In the genomic region with DNA sequence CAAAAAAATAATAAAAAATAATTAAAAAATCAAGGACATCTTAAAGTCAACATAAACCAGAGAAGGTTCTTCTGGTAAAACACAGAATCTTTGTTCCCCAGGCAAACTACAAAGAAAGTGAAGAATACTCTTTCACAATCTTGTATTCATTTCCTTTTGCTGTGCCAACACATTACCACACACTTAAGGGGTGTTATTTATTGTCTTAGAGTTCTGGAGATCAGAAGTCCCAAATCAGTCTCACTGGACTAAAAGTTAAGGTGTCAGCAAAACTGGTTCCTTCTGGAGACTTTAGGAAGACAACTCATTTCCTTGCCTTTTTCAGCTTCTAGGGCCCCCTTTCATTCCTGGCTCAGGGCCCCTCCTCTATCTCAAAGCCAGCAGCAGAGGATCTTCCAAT, we compare ENCODE assay signal across 13 cellular contexts. TPM values are rescaled to one million over a fixed set of nuclear protein-coding genes. Genes with fewer than 3 reads are reported as not detected.
DNase-seq lines count a peak whose midpoint lies in the region; ATAC-seq and TF ChIP-seq lines count a peak whose summit lies in the region.
"Had no signal": no experiment of that assay in that cellular context is flagged by ENCODE, and none has a peak within 500 bp of the region (broad histone marks: within the 10 kb centered on the region; RNA-seq: fewer than 3 reads in every experiment).

No MANE protein-coding gene starts in this region.

- ATAC-seq in sciatic nerve (peak; percentile 93), GM19035 (IDR thresholded peaks at IDR 0.05; ENCODE audit: unreplicated experiment) (no peak)

- TF ChIP-seq CTCF in fibroblast of mammary gland (conservative IDR thresholded peaks at IDR 0.05; ENCODE audit: control insufficient read depth, insufficient read depth, low read depth, low read length), result no peak
- TF ChIP-seq CTCF in vagina (IDR thresholded peaks at IDR 0.05), result no peak

- TF ChIP-seq POLR2A in vagina (IDR thresholded peaks at IDR 0.05), result no peak

- peak; percentile 55 for DNase-seq in SIG-M5 treated with dmso at 0.1 percent for 504 hours (lab: John Stamatoyannopoulos, UW; ENCODE audit: unreplicated experiment)
- no peak for DNase-seq in SIG-M5 (lab: John Stamatoyannopoulos, UW)
- DNase-seq in NOMO-1 treated with DMSO at 0.1 percent for 48 hours (lab: John Stamatoyannopoulos, UW; ENCODE audit: unreplicated experiment), result peak; percentile 78
- peak; percentile 45 for DNase-seq in fibroblast of mammary gland (ENCODE audit: low read depth)
- no peak for DNase-seq in sciatic nerve (ENCODE audit: low spot score)
- DNase-seq in activated T-cell treated with anti-CD3 and anti-CD28 coated beads, Interleukin-2, amount 50 U/mL, for 48 hours, result no peak
- DNase-seq in vagina (ENCODE audit: extremely low spot score in 2 of 2), result no peak
- DNase-seq: activated CD4-positive, alpha-beta memory T cell treated with anti-CD3 and anti-CD28 coated beads for 36 hours; amniotic stem cell; SJCRH30; stimulated activated CD4-positive, alpha-beta T cell treated with anti-CD3 and anti-CD28 coated beads, Interleukin-15, amount 100 ng/mL, for 24 hours had no signal

- H3K4me3 ChIP-seq in fibroblast of mammary gland (ENCODE audit: control insufficient read depth, low read depth, low read length) (no peak overlapping the region), vagina (no peak overlapping the region)
- H3K4me3 ChIP-seq: SJCRH30 had no signal

- H3K27ac ChIP-seq in vagina, result no peak overlapping the region
- H3K27ac ChIP-seq: 22Rv1, SJCRH30 had no signal

- intact Hi-C loops in sciatic nerve (cut with DNase I) (no loop called here), vagina (cut with DNase I) (no loop called here)

- no peaks in the 10 kb centered on the region for H3K36me3 ChIP-seq in vagina
- H3K36me3 ChIP-seq: SJCRH30 had no signal

- no peaks in the 10 kb centered on the region for H3K9me3 ChIP-seq in vagina
- H3K9me3 ChIP-seq: SJCRH30 had no signal

- H3K27me3 ChIP-seq in vagina, result no peaks in the 10 kb centered on the region
- H3K27me3 ChIP-seq: SJCRH30 had no signal

- H3K4me1 ChIP-seq in vagina, result no peaks in the 10 kb centered on the region
- H3K4me1 ChIP-seq: SJCRH30 had no signal

RNA-seq across cellular contexts. Expression of a gene that starts 12.2 kb away (rescaled TPM):
- total RNA-seq in sciatic nerve (59.5 TPM), vagina (59.4 TPM)

Comparison
In these comparisons a context has a peak if more than half of its experiments do, and no peak if none do; other contexts are left out.
1. DNase-seq: peak in SIG-M5 treated with dmso at 0.1 percent for 504 hours (single experiment), NOMO-1 treated with DMSO at 0.1 percent for 48 hours (single experiment) and fibroblast of mammary gland (single experiment); none in SIG-M5 (single experiment), sciatic nerve (single experiment), activated T-cell treated with anti-CD3 and anti-CD28 coated beads, Interleukin-2, amount 50 U/mL, for 48 hours (0 of 2) and vagina (0 of 2).